ENCODE assay signal across 1 cellular context in the genomic region with DNA sequence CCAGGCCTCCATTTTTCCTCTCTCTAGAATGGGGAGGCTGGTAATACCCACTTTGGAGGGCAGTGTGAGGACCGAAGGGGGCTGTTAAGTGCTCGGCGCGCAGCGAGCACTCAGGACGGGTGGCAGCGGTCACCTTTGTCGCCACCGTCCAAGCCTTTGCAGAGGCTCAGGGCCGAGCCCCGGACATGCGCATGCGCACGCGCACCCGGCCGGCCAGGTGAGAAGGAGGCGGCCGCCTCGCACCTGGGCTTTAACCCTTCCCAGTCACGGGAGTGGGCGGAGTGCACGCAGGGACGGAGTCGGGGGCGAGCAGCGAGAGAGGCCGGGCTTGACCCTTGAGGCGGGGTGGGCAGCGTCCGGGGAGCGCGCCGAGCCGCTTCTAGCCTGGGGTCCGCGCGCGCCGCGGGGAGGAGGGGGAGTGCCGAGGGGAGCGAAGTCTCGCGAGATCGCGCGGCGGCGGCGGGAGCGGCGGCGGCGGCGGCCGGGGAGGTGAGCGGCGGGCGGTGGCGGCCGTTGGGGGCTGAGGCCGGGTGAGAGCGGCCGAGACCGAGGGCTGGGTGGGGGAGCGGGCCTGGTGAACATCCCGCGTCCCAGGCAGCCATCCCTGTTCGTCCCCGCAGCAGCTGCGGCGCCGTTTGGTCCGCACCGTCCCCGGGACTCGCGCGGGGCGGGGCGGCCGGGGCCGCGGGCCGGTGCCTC.
A peak's percentile ranks its signal among the peaks of the same experiment; 100 is the strongest.
TF ChIP-seq lines count a peak whose summit lies in the region.

A gene with protein sequence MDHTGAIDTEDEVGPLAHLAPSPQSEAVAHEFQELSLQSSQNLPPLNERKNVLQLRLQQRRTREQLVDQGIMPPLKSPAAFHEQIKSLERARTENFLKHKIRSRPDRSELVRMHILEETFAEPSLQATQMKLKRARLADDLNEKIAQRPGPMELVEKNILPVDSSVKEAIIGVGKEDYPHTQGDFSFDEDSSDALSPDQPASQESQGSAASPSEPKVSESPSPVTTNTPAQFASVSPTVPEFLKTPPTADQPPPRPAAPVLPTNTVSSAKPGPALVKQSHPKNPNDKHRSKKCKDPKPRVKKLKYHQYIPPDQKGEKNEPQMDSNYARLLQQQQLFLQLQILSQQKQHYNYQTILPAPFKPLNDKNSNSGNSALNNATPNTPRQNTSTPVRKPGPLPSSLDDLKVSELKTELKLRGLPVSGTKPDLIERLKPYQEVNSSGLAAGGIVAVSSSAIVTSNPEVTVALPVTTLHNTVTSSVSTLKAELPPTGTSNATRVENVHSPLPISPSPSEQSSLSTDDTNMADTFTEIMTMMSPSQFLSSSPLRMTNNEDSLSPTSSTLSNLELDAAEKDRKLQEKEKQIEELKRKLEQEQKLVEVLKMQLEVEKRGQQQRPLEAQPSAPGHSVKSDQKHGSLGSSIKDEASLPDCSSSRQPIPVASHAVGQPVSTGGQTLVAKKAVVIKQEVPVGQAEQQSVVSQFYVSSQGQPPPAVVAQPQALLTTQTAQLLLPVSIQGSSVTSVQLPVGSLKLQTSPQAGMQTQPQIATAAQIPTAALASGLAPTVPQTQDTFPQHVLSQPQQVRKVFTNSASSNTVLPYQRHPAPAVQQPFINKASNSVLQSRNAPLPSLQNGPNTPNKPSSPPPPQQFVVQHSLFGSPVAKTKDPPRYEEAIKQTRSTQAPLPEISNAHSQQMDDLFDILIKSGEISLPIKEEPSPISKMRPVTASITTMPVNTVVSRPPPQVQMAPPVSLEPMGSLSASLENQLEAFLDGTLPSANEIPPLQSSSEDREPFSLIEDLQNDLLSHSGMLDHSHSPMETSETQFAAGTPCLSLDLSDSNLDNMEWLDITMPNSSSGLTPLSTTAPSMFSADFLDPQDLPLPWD (plus strand): TSS at position 443 of the 699 bp plus-strand sequence. CDS start 69,288 bp downstream, outside the sequence.

TF ChIP-seq in K562, 482 proteins besides CTCF, POLR2A, EP300 and RAD21 (continued from another document and continues in another):
- TF ChIP-seq, protein P1, sequence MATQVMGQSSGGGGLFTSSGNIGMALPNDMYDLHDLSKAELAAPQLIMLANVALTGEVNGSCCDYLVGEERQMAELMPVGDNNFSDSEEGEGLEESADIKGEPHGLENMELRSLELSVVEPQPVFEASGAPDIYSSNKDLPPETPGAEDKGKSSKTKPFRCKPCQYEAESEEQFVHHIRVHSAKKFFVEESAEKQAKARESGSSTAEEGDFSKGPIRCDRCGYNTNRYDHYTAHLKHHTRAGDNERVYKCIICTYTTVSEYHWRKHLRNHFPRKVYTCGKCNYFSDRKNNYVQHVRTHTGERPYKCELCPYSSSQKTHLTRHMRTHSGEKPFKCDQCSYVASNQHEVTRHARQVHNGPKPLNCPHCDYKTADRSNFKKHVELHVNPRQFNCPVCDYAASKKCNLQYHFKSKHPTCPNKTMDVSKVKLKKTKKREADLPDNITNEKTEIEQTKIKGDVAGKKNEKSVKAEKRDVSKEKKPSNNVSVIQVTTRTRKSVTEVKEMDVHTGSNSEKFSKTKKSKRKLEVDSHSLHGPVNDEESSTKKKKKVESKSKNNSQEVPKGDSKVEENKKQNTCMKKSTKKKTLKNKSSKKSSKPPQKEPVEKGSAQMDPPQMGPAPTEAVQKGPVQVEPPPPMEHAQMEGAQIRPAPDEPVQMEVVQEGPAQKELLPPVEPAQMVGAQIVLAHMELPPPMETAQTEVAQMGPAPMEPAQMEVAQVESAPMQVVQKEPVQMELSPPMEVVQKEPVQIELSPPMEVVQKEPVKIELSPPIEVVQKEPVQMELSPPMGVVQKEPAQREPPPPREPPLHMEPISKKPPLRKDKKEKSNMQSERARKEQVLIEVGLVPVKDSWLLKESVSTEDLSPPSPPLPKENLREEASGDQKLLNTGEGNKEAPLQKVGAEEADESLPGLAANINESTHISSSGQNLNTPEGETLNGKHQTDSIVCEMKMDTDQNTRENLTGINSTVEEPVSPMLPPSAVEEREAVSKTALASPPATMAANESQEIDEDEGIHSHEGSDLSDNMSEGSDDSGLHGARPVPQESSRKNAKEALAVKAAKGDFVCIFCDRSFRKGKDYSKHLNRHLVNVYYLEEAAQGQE (CRISPR knock-in tag; IDR thresholded peaks at IDR 0.05; ENCODE audit: low read depth), result no peak
- TF ChIP-seq TRIM28 (IDR thresholded peaks at IDR 0.05) (no peak), MEF2D (tag; conservative IDR thresholded peaks at IDR 0.05; ENCODE audit: low read depth) (no peak), RBFOX2 (IDR thresholded peaks at IDR 0.05; ENCODE audit: low read depth, low read length) (peak; percentile 80), GATAD2A (IDR thresholded peaks at IDR 0.05) (0 out of 2 replicates have a peak, but pooled peaks have one; percentile 56), ZNF444 (CRISPR knock-in tag; IDR thresholded peaks at IDR 0.05) (no peak), RFX1 (IDR thresholded peaks at IDR 0.05) (no peak), HCFC1 (IDR thresholded peaks at IDR 0.05; ENCODE audit: low read depth, low read length) (no peak), RBBP5 (IDR thresholded peaks at IDR 0.05; ENCODE audit: borderline replicate concordance, insufficient read depth, low read length, poor library complexity, severe bottlenecking) (peak; percentile 94), ZNF175 (CRISPR knock-in tag; IDR thresholded peaks at IDR 0.05; ENCODE audit: low read depth) (no peak), PYGO2 (tag; IDR thresholded peaks at IDR 0.05) (no peak), KDM1A (IDR thresholded peaks at IDR 0.05) (no peak), SP1 (CRISPR knock-in tag; IDR thresholded peaks at IDR 0.05) (no peak), TBP (optimal IDR thresholded peaks at IDR 0.05; ENCODE audit: low read depth, low read length) (peak; percentile 40), GABPA (tag; conservative IDR thresholded peaks at IDR 0.05; ENCODE audit: low read depth) (no peak)
- TF ChIP-seq, protein P2, sequence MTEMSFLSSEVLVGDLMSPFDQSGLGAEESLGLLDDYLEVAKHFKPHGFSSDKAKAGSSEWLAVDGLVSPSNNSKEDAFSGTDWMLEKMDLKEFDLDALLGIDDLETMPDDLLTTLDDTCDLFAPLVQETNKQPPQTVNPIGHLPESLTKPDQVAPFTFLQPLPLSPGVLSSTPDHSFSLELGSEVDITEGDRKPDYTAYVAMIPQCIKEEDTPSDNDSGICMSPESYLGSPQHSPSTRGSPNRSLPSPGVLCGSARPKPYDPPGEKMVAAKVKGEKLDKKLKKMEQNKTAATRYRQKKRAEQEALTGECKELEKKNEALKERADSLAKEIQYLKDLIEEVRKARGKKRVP (CRISPR knock-in tag; IDR thresholded peaks at IDR 0.05), result no peak
- TF ChIP-seq, protein P3, sequence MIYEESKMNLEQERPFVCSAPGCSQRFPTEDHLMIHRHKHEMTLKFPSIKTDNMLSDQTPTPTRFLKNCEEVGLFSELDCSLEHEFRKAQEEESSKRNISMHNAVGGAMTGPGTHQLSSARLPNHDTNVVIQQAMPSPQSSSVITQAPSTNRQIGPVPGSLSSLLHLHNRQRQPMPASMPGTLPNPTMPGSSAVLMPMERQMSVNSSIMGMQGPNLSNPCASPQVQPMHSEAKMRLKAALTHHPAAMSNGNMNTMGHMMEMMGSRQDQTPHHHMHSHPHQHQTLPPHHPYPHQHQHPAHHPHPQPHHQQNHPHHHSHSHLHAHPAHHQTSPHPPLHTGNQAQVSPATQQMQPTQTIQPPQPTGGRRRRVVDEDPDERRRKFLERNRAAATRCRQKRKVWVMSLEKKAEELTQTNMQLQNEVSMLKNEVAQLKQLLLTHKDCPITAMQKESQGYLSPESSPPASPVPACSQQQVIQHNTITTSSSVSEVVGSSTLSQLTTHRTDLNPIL (CRISPR knock-in tag; IDR thresholded peaks at IDR 0.05), result no peak
- TF ChIP-seq, protein P4, sequence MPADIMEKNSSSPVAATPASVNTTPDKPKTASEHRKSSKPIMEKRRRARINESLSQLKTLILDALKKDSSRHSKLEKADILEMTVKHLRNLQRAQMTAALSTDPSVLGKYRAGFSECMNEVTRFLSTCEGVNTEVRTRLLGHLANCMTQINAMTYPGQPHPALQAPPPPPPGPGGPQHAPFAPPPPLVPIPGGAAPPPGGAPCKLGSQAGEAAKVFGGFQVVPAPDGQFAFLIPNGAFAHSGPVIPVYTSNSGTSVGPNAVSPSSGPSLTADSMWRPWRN (IDR thresholded peaks at IDR 0.05; ENCODE audit: low read depth), result no peak
- TF ChIP-seq, protein P5, sequence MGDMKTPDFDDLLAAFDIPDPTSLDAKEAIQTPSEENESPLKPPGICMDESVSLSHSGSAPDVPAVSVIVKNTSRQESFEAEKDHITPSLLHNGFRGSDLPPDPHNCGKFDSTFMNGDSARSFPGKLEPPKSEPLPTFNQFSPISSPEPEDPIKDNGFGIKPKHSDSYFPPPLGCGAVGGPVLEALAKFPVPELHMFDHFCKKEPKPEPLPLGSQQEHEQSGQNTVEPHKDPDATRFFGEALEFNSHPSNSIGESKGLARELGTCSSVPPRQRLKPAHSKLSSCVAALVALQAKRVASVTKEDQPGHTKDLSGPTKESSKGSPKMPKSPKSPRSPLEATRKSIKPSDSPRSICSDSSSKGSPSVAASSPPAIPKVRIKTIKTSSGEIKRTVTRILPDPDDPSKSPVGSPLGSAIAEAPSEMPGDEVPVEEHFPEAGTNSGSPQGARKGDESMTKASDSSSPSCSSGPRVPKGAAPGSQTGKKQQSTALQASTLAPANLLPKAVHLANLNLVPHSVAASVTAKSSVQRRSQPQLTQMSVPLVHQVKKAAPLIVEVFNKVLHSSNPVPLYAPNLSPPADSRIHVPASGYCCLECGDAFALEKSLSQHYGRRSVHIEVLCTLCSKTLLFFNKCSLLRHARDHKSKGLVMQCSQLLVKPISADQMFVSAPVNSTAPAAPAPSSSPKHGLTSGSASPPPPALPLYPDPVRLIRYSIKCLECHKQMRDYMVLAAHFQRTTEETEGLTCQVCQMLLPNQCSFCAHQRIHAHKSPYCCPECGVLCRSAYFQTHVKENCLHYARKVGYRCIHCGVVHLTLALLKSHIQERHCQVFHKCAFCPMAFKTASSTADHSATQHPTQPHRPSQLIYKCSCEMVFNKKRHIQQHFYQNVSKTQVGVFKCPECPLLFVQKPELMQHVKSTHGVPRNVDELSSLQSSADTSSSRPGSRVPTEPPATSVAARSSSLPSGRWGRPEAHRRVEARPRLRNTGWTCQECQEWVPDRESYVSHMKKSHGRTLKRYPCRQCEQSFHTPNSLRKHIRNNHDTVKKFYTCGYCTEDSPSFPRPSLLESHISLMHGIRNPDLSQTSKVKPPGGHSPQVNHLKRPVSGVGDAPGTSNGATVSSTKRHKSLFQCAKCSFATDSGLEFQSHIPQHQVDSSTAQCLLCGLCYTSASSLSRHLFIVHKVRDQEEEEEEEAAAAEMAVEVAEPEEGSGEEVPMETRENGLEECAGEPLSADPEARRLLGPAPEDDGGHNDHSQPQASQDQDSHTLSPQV (IDR thresholded peaks at IDR 0.05), result 0 out of 2 replicates have a peak, but pooled peaks have one; percentile 53
- TF ChIP-seq, protein P6, sequence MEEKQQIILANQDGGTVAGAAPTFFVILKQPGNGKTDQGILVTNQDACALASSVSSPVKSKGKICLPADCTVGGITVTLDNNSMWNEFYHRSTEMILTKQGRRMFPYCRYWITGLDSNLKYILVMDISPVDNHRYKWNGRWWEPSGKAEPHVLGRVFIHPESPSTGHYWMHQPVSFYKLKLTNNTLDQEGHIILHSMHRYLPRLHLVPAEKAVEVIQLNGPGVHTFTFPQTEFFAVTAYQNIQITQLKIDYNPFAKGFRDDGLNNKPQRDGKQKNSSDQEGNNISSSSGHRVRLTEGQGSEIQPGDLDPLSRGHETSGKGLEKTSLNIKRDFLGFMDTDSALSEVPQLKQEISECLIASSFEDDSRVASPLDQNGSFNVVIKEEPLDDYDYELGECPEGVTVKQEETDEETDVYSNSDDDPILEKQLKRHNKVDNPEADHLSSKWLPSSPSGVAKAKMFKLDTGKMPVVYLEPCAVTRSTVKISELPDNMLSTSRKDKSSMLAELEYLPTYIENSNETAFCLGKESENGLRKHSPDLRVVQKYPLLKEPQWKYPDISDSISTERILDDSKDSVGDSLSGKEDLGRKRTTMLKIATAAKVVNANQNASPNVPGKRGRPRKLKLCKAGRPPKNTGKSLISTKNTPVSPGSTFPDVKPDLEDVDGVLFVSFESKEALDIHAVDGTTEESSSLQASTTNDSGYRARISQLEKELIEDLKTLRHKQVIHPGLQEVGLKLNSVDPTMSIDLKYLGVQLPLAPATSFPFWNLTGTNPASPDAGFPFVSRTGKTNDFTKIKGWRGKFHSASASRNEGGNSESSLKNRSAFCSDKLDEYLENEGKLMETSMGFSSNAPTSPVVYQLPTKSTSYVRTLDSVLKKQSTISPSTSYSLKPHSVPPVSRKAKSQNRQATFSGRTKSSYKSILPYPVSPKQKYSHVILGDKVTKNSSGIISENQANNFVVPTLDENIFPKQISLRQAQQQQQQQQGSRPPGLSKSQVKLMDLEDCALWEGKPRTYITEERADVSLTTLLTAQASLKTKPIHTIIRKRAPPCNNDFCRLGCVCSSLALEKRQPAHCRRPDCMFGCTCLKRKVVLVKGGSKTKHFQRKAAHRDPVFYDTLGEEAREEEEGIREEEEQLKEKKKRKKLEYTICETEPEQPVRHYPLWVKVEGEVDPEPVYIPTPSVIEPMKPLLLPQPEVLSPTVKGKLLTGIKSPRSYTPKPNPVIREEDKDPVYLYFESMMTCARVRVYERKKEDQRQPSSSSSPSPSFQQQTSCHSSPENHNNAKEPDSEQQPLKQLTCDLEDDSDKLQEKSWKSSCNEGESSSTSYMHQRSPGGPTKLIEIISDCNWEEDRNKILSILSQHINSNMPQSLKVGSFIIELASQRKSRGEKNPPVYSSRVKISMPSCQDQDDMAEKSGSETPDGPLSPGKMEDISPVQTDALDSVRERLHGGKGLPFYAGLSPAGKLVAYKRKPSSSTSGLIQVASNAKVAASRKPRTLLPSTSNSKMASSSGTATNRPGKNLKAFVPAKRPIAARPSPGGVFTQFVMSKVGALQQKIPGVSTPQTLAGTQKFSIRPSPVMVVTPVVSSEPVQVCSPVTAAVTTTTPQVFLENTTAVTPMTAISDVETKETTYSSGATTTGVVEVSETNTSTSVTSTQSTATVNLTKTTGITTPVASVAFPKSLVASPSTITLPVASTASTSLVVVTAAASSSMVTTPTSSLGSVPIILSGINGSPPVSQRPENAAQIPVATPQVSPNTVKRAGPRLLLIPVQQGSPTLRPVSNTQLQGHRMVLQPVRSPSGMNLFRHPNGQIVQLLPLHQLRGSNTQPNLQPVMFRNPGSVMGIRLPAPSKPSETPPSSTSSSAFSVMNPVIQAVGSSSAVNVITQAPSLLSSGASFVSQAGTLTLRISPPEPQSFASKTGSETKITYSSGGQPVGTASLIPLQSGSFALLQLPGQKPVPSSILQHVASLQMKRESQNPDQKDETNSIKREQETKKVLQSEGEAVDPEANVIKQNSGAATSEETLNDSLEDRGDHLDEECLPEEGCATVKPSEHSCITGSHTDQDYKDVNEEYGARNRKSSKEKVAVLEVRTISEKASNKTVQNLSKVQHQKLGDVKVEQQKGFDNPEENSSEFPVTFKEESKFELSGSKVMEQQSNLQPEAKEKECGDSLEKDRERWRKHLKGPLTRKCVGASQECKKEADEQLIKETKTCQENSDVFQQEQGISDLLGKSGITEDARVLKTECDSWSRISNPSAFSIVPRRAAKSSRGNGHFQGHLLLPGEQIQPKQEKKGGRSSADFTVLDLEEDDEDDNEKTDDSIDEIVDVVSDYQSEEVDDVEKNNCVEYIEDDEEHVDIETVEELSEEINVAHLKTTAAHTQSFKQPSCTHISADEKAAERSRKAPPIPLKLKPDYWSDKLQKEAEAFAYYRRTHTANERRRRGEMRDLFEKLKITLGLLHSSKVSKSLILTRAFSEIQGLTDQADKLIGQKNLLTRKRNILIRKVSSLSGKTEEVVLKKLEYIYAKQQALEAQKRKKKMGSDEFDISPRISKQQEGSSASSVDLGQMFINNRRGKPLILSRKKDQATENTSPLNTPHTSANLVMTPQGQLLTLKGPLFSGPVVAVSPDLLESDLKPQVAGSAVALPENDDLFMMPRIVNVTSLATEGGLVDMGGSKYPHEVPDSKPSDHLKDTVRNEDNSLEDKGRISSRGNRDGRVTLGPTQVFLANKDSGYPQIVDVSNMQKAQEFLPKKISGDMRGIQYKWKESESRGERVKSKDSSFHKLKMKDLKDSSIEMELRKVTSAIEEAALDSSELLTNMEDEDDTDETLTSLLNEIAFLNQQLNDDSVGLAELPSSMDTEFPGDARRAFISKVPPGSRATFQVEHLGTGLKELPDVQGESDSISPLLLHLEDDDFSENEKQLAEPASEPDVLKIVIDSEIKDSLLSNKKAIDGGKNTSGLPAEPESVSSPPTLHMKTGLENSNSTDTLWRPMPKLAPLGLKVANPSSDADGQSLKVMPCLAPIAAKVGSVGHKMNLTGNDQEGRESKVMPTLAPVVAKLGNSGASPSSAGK (IDR thresholded peaks at IDR 0.05), result peak; percentile 42; the same call in 1 of the 2 replicates
